ENCODE assay signal across 15 cellular contexts in the genomic region with DNA sequence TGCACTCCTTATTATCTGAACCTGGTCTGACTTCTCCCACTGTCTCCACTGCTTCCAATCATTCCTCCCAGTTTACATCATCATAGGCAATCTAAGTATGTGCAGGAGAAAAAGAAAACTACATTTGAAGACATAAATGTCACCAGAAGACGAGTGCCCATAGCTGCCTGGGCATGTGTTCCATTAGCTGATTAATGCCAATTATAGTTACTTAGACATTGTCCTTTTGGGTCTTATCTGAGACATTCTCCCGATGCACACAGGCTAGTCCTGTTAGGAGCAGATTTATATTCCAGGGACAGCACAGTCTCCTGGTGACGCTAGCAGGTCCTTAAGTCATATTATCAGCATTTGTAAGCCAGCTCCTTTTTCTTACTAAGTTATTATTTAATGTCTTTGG. TPM values are rescaled to one million over a fixed set of nuclear protein-coding genes. Genes with fewer than 3 reads are reported as not detected.
DNase-seq lines count a peak whose midpoint lies in the region; ATAC-seq and TF ChIP-seq lines count a peak whose summit lies in the region.
"Had no signal": no experiment of that assay in that cellular context is flagged by ENCODE, and none has a peak within 500 bp of the region (broad histone marks: within the 10 kb centered on the region; RNA-seq: fewer than 3 reads in every experiment).

No MANE protein-coding gene starts in this region.

- peaks cover 2% of the 10 kb centered on the region for H3K9me3 Mint-ChIP-seq in glutamatergic neuron (ENCODE audit: unreplicated experiment)
- no peaks in the 10 kb centered on the region for H3K9me3 Mint-ChIP-seq in nephron progenitor cell
- H3K9me3 Mint-ChIP-seq: CD4-positive, alpha-beta T cell had no signal

- peaks cover 28% of the 10 kb centered on the region for H3K4me1 ChIP-seq in BE2C

- no peak overlapping the region for H3K9ac ChIP-seq in SK-N-MC (ENCODE audit: insufficient read length)

- H3K4me1 Mint-ChIP-seq in glutamatergic neuron (ENCODE audit: low read depth, unreplicated experiment) (peaks cover 49% of the 10 kb centered on the region), nephron progenitor cell (peaks cover 88% of the 10 kb centered on the region)

- H3K27ac ChIP-seq in SK-N-MC, result peak overlapping the region; percentile 34; the same call in 1 of the 2 replicates

- no peaks in the 10 kb centered on the region for H3K27me3 ChIP-seq in BE2C

- H3K27ac Mint-ChIP-seq in glutamatergic neuron (ENCODE audit: unreplicated experiment) (peak overlapping the region; percentile 83), nephron progenitor cell (peak overlapping the region; percentile 97)
- H3K27ac Mint-ChIP-seq: CD4-positive, alpha-beta T cell had no signal

- no peak overlapping the region for H3K4me3 ChIP-seq in BE2C (ENCODE audit: low read depth, low read length)
- H3K4me3 ChIP-seq in SK-N-MC, result no peak overlapping the region

- H3K4me3 Mint-ChIP-seq in glutamatergic neuron (ENCODE audit: unreplicated experiment) (no peak overlapping the region), nephron progenitor cell (no peak overlapping the region)
- H3K4me3 Mint-ChIP-seq: CD4-positive, alpha-beta T cell had no signal

- TF ChIP-seq CTCF in BE2C (IDR thresholded peaks at IDR 0.05; ENCODE audit: low read depth, low read length) (no peak), glutamatergic neuron (IDR thresholded peaks at IDR 0.05; ENCODE audit: partially characterized antibody, unreplicated experiment) (no peak), nephron progenitor cell (IDR thresholded peaks at IDR 0.05) (no peak)

- no peak for ATAC-seq in HG02973 (IDR thresholded peaks at IDR 0.05; ENCODE audit: unreplicated experiment)
- no peak for ATAC-seq in HG03175 (IDR thresholded peaks at IDR 0.05; ENCODE audit: unreplicated experiment)
- ATAC-seq: HCT116, HepG2 had no signal

- no peaks in the 10 kb centered on the region for H3K36me3 ChIP-seq in BE2C
- no peaks in the 10 kb centered on the region for H3K36me3 ChIP-seq in SK-N-MC (ENCODE audit: insufficient read depth, low read length)

- H3K36me3 Mint-ChIP-seq in glutamatergic neuron (ENCODE audit: unreplicated experiment) (no peaks in the 10 kb centered on the region), nephron progenitor cell (ENCODE audit: low read depth) (no peaks in the 10 kb centered on the region)

- TF ChIP-seq POLR2A in erythroblast (IDR thresholded peaks at IDR 0.05; ENCODE audit: low read length), result no peak

- no peaks in the 10 kb centered on the region for H3K9me3 ChIP-seq in BE2C
- no peaks in the 10 kb centered on the region for H3K9me3 ChIP-seq in SK-N-MC (ENCODE audit: low read depth, low read length)

- H3K27me3 Mint-ChIP-seq in glutamatergic neuron (ENCODE audit: unreplicated experiment), result no peaks in the 10 kb centered on the region
- no peaks in the 10 kb centered on the region for H3K27me3 Mint-ChIP-seq in nephron progenitor cell (ENCODE audit: low read depth, poor library complexity)
- H3K27me3 Mint-ChIP-seq: CD4-positive, alpha-beta T cell had no signal

- DNase-seq in BE2C (peak; percentile 37), SK-N-MC (ENCODE audit: low read depth, low spot score) (no peak), glutamatergic neuron (no peak), nephron progenitor cell (no peak), erythroblast (lab: John Stamatoyannopoulos, UW) (no peak), NCI-H345 treated with DMSO at 0.1 percent for 48 hours (lab: John Stamatoyannopoulos, UW; ENCODE audit: unreplicated experiment) (no peak)
- DNase-seq: ACHN; C1 segment of cervical spinal cord; Calu3; CD4-positive, alpha-beta T cell; DMS 273 treated with DMSO at 0.1 percent for 48 hours had no signal

RNA-seq across cellular contexts. Expression of a gene that starts 52.6 kb away (rescaled TPM):
- polyA plus RNA-seq in BE2C (2012; ENCODE audit: insufficient read depth, insufficient read length, low read depth), result 11.0 TPM
- 61.2 TPM for total RNA-seq in glutamatergic neuron (ENCODE audit: unreplicated experiment)
